8 cellular contexts compared by ENCODE assay signal in the genomic region with DNA sequence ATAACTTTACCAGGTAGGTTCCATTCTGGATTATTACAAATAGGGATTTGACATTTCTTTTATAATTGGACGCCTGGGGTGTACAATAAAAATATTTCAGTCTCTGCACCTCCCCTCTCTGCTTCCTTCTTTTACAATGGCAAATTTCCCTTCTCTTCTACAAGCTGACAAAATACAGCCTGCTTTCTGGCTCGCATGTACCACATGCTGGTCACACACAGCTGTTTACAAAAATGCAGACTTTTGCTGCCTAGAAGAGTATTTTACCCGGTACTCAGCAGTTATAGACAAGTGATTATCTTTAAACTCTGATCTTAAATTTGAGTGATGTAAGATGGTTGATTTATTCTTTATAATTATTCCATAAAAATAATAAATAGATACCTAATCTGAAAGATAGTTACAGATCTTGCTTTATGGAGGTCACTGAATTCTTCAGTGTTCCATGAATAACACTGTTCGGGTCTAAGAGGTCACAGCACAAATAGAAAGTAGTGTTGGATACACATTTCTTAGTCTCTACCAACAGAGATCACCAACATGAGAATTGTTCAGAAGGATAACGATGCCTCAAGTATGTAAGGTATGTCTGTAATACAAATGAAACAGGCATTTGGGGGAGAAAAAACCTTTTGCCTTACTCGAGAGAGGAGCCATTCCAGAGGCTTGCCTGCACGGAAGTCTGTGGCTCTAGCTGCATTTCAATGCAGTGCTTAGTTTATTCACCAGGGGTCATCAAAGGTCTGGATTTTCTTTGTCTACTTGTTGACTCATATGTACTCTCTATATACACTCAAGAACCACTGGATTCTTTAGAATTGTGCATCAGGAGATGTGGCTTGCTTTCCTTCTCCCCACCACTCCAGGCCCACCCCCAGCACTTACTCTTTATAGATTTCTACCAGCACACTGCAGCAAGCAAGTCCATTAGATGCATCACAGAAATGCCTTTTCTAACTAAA.
DNase-seq lines count a peak whose midpoint lies in the region; ATAC-seq, FAIRE-seq and TF ChIP-seq lines count a peak whose summit lies in the region.

No MANE protein-coding gene starts in this region.

- H3K4me3 ChIP-seq in osteoblast (ENCODE audit: insufficient read depth, low read length) = peak overlapping the region; percentile 66

- no peaks in the 10 kb centered on the region for H4K20me1 ChIP-seq in osteoblast (ENCODE audit: insufficient read depth, low read length)

- no peaks in the 10 kb centered on the region for H3K27me3 Mint-ChIP-seq in activated T-helper 2 cell treated with anti-CD3 and anti-CD28 coated beads, Interferon-gamma antibody, Interleukin-2, Interleukin-4, amounts not matched to agents 10 μg/mL and 5 μg/mL and 100 μg/mL, durations not matched to agents 14 hours and 24 hours and 36 hours (ENCODE audit: low read depth)

- no peaks in the 10 kb centered on the region for H3K36me3 Mint-ChIP-seq in activated T-helper 2 cell treated with anti-CD3 and anti-CD28 coated beads, Interferon-gamma antibody, Interleukin-2, Interleukin-4, amounts not matched to agents 10 μg/mL and 5 μg/mL and 100 μg/mL, durations not matched to agents 14 hours and 24 hours and 36 hours (ENCODE audit: low read depth)

- no peaks in the 10 kb centered on the region for H3K27me3 ChIP-seq in osteoblast (ENCODE audit: insufficient read depth, low read length)

- FAIRE-seq in HTR-8/SVneo (lab: Jason Lieb, UNC) = no peak

- H3K4me1 Mint-ChIP-seq in activated T-helper 2 cell treated with anti-CD3 and anti-CD28 coated beads, Interferon-gamma antibody, Interleukin-2, Interleukin-4, amounts not matched to agents 10 μg/mL and 5 μg/mL and 100 μg/mL, durations not matched to agents 14 hours and 24 hours and 36 hours (ENCODE audit: low read depth) = peaks cover 51% of the 10 kb centered on the region

- H3K4me3 Mint-ChIP-seq in activated T-helper 2 cell treated with anti-CD3 and anti-CD28 coated beads, Interferon-gamma antibody, Interleukin-2, Interleukin-4, amounts not matched to agents 10 μg/mL and 5 μg/mL and 100 μg/mL, durations not matched to agents 14 hours and 24 hours and 36 hours (ENCODE audit: low read depth) = peak overlapping the region; percentile 20

- H2AFZ ChIP-seq in osteoblast (ENCODE audit: low read length) = peak overlapping the region; percentile 97

- ATAC-seq in GM21619 (IDR thresholded peaks at IDR 0.05; ENCODE audit: unreplicated experiment) = peak; percentile 90

- H3K9me3 ChIP-seq in osteoblast (ENCODE audit: low read depth, low read length) = no peaks in the 10 kb centered on the region

- H3K36me3 ChIP-seq in osteoblast (ENCODE audit: insufficient read depth, low read length) = no peaks in the 10 kb centered on the region

- peak; percentile 86 for TF ChIP-seq CTCF in osteoblast (IDR thresholded peaks at IDR 0.05; ENCODE audit: extremely low read depth, low read depth, low read length)

- H3K27ac Mint-ChIP-seq in activated T-helper 2 cell treated with anti-CD3 and anti-CD28 coated beads, Interferon-gamma antibody, Interleukin-2, Interleukin-4, amounts not matched to agents 10 μg/mL and 5 μg/mL and 100 μg/mL, durations not matched to agents 14 hours and 24 hours and 36 hours = peak overlapping the region; percentile 49

- intact Hi-C loops in activated T-helper 2 cell treated with anti-CD3 and anti-CD28 coated beads, Interferon-gamma antibody, Interleukin-2, Interleukin-4, amounts not matched to agents 10 μg/mL and 5 μg/mL and 100 μg/mL, durations not matched to agents 14 hours and 24 hours and 36 hours (cut with micrococcal nuclease) = loop anchor here (1.0 to 5.0 kb wide), 12 partner anchors 14 to 633 kb away; no protein-coding TSS in a partner anchor

- no peaks in the 10 kb centered on the region for H3K9me3 Mint-ChIP-seq in activated T-helper 2 cell treated with anti-CD3 and anti-CD28 coated beads, Interferon-gamma antibody, Interleukin-2, Interleukin-4, amounts not matched to agents 10 μg/mL and 5 μg/mL and 100 μg/mL, durations not matched to agents 14 hours and 24 hours and 36 hours

- peak; percentile 68 for DNase-seq in GM04503 (ENCODE audit: low read depth)
- DNase-seq in HTR-8/SVneo (ENCODE audit: insufficient read length, low spot score) = peak; percentile 76
- DNase-seq in NCI-H82 treated with DMSO at 0.1 percent for 48 hours (lab: John Stamatoyannopoulos, UW; ENCODE audit: unreplicated experiment) = peak; percentile 10
- peak; percentile 42 for DNase-seq in activated T-helper 2 cell treated with anti-CD3 and anti-CD28 coated beads, Interferon-gamma antibody, Interleukin-2, Interleukin-4, amounts not matched to agents 10 μg/mL and 5 μg/mL and 100 μg/mL, durations not matched to agents 14 hours and 24 hours and 36 hours (ENCODE audit: low spot score)
- peak; percentile 34 for DNase-seq in germinal center (ENCODE audit: low spot score)
- peak; percentile 93 for DNase-seq in osteoblast (ENCODE audit: insufficient read length, low spot score, missing footprints)
- DNase-seq in NK-92 treated with Interleukin-12 subunit alpha and Interleukin-12 subunit beta, amount 100 ng/mL, for 24 hours (lab: John Stamatoyannopoulos, UW) = no peak

- H3K4me2 ChIP-seq in osteoblast (ENCODE audit: insufficient read depth, low read length) = peak overlapping the region; percentile 90

- no peaks in the 10 kb centered on the region for H3K79me2 ChIP-seq in osteoblast (ENCODE audit: insufficient read depth, low read length)

- H3K4me1 ChIP-seq in osteoblast (ENCODE audit: insufficient read depth, low read length) = peaks cover 13% of the 10 kb centered on the region

- H3K27ac ChIP-seq in osteoblast (ENCODE audit: low read depth, low read length) = peak overlapping the region; percentile 81
